ENCODE assay signal across 8 cellular contexts in the genomic region with DNA sequence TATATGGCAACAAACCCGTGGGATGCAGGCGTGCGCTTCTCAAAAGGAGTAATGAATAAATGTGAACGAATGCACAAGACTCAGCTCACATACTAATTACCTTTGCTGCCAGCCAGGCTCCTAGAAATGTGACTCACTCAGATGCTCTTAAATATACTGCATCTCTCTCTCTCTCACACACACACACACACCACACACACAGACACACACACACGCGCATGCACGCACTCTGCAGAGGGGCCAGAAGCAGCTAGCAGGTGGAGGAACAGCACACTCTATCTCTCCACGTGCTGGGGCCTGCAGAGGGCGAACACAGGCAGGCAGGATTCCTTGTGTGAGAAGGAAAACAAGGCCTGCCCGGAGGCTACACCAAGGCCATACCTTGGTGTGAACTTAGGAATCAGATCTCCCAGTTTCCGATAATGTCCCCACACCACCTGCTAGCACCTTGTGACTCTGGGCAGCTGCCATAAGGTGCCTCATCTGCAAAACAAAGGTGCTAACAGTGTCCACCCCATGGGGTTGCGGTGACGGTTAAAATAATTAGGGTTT. TPM values are rescaled to one million over a fixed set of nuclear protein-coding genes. Genes with fewer than 3 reads are reported as not detected.
DNase-seq lines count a peak whose midpoint lies in the region; TF ChIP-seq lines count a peak whose summit lies in the region.
"Had no signal": no experiment of that assay in that cellular context is flagged by ENCODE, and none has a peak within 500 bp of the region (broad histone marks: within the 10 kb centered on the region; RNA-seq: fewer than 3 reads in every experiment).

No MANE protein-coding gene starts in this region.

- H3K4me3 ChIP-seq in HUES6 (ENCODE audit: low read depth, low read length) (no peak overlapping the region), fibroblast of the aortic adventitia (ENCODE audit: low read depth, low read length) (no peak overlapping the region), skeletal muscle tissue (ENCODE audit: low read length in 3 of 3) (peak overlapping the region in 2 of 3 donors; percentile 19 to 22)

- peak overlapping the region; percentile 35 for H3K9ac ChIP-seq in HUES6 (ENCODE audit: low read length)
- H3K9ac ChIP-seq in skeletal muscle tissue (ENCODE audit: low read depth in 1 of 3, low read length in 3 of 3), result peak overlapping the region in 1 of 3 donors; percentile 70

- no peaks in the 10 kb centered on the region for H3K27me3 ChIP-seq in HUES6 (ENCODE audit: control insufficient read depth, insufficient read depth, low read length)
- H3K27me3 ChIP-seq in skeletal muscle tissue (ENCODE audit: control insufficient read depth in 3 of 3, insufficient read depth in 3 of 3, low read length in 3 of 3), result no peaks in the 10 kb centered on the region

- H3K4me3 Mint-ChIP-seq in activated naive CD8-positive, alpha-beta T cell treated with anti-CD3 and anti-CD28 coated beads for 36 hours, result no peak overlapping the region

- H3K4me1 ChIP-seq in HUES6 (ENCODE audit: control insufficient read depth, insufficient read depth, low read length) (peaks cover 63% of the 10 kb centered on the region), skeletal muscle tissue (ENCODE audit: control insufficient read depth in 3 of 3, insufficient read depth in 3 of 3, low read length in 3 of 3) (peaks cover 54 to 72% (median 62%) of the 10 kb centered on the region in 3 donors)

- no peaks in the 10 kb centered on the region for H3K9me3 ChIP-seq in HUES6 (ENCODE audit: control insufficient read depth, insufficient read depth, low read depth, low read length)
- H3K9me3 ChIP-seq in skeletal muscle tissue (ENCODE audit: control insufficient read depth in 3 of 3, low read length in 3 of 3), result no peaks in the 10 kb centered on the region

- H3K36me3 ChIP-seq in HUES6 (ENCODE audit: control insufficient read depth, insufficient read depth, low read length) (peaks cover 19% of the 10 kb centered on the region), skeletal muscle tissue (ENCODE audit: control insufficient read depth in 3 of 3, insufficient read depth in 3 of 3, low read length in 3 of 3) (peaks cover 5 to 19% (median 6%) of the 10 kb centered on the region in 3 donors)

- TF ChIP-seq CTCF in fibroblast of the aortic adventitia (IDR thresholded peaks at IDR 0.05; ENCODE audit: insufficient read depth, low read length), result no peak

- no peaks in the 10 kb centered on the region for H3K36me3 Mint-ChIP-seq in activated naive CD8-positive, alpha-beta T cell treated with anti-CD3 and anti-CD28 coated beads for 36 hours

- no peaks in the 10 kb centered on the region for H3K9me3 Mint-ChIP-seq in activated naive CD8-positive, alpha-beta T cell treated with anti-CD3 and anti-CD28 coated beads for 36 hours

- DNase-seq in NCI-H69 (lab: John Stamatoyannopoulos, UW), result peak; percentile 100
- peak; percentile 23 for DNase-seq in fibroblast of the aortic adventitia (ENCODE audit: low read depth)
- no peak for DNase-seq in DMS114 treated with DMSO at 0.1 percent for 48 hours (lab: John Stamatoyannopoulos, UW; ENCODE audit: unreplicated experiment)
- DNase-seq in activated naive CD8-positive, alpha-beta T cell treated with anti-CD3 and anti-CD28 coated beads for 36 hours, result no peak
- no peak for DNase-seq in cerebellum (ENCODE audit: low spot score)

- peaks cover 5% of the 10 kb centered on the region for H3K4me1 Mint-ChIP-seq in activated naive CD8-positive, alpha-beta T cell treated with anti-CD3 and anti-CD28 coated beads for 36 hours

- H3K27me3 Mint-ChIP-seq in activated naive CD8-positive, alpha-beta T cell treated with anti-CD3 and anti-CD28 coated beads for 36 hours, result peaks cover 37% of the 10 kb centered on the region

- no peak overlapping the region for H3K27ac ChIP-seq in HUES6 (ENCODE audit: low read depth, low read length)
- H3K27ac ChIP-seq in skeletal muscle tissue (ENCODE audit: low read depth, low read length), result peak overlapping the region; percentile 57

- no peak overlapping the region for H3K27ac Mint-ChIP-seq in activated naive CD8-positive, alpha-beta T cell treated with anti-CD3 and anti-CD28 coated beads for 36 hours

RNA-seq across cellular contexts. Expression of gene GPRC5B, which starts 5.3 kb away (rescaled TPM):
- total RNA-seq in fibroblast of the aortic adventitia (ENCODE audit: low replicate concordance), result 20.2 and 47.4 TPM in 2 replicates
- total RNA-seq in skeletal muscle tissue, result 38.6 TPM
- total RNA-seq in activated naive CD8-positive, alpha-beta T cell treated with anti-CD3 and anti-CD28 coated beads for 36 hours, result under 1 TPM; 0.14 to 0.30 TPM
- 37.1 TPM for total RNA-seq in cerebellum
- total RNA-seq: activated CD8-positive, alpha-beta memory T cell treated with anti-CD3 and anti-CD28 coated beads for 36 hours had no signal

Comparison
In these comparisons a context has a peak if more than half of its experiments do, and no peak if none do; other contexts are left out.
1. H3K4me3 ChIP-seq: peak in skeletal muscle tissue (2 of 3); none in HUES6 (single experiment) and fibroblast of the aortic adventitia (single experiment).
2. DNase-seq: peak in NCI-H69 (single experiment) and fibroblast of the aortic adventitia (single experiment); none in DMS114 treated with DMSO at 0.1 percent for 48 hours (single experiment), activated naive CD8-positive, alpha-beta T cell treated with anti-CD3 and anti-CD28 coated beads for 36 hours (single experiment) and cerebellum (single experiment).
3. RNA of gene GPRC5B, which starts 5.3 kb away (total RNA-seq): 38.6 TPM in skeletal muscle tissue (single experiment), 37.1 TPM in cerebellum (single experiment) and 20.2 to 47.4 TPM in fibroblast of the aortic adventitia; 0.14 to 0.30 TPM in activated naive CD8-positive, alpha-beta T cell treated with anti-CD3 and anti-CD28 coated beads for 36 hours; every median in the first group is over 10 times any median in the second.